ENCODE assay signal across 28 cellular contexts in genomic region chr12:131443019-131444000, GRCh38.
"Had no signal": no experiment of that assay in that cellular context is flagged by ENCODE, and none has a peak within 500 bp of the region (broad histone marks: within the 10 kb centered on the region; RNA-seq: fewer than 3 reads in every experiment).

No MANE protein-coding gene starts in this region.

- DNase-seq: caudate nucleus; cerebellar nuclear complex; cortex of kidney; effector CD4-positive, alpha-beta T cell; foreskin fibroblast; gastrocnemius medialis; left cardiac atrium; left ventricle myocardium inferior; mesenchymal stem cell; midbrain; naive thymus-derived CD8-positive, alpha-beta T cell; nephron progenitor cell; occipital lobe; pancreas; retina; right lobe of liver; small intestine; stimulated activated CD4-positive, alpha-beta T cell treated with anti-CD3 and anti-CD28 coated beads, Interleukin-12 subunit alpha, Interleukin-12 subunit beta, amount 100 ng/mL, for 4 hours; stimulated activated CD4-positive, alpha-beta T cell treated with anti-CD3 and anti-CD28 coated beads, Interleukin-1b, Interleukin-23, amount 100 ng/mL, for 48 hours; stimulated activated CD4-positive, alpha-beta T cell treated with anti-CD3 and anti-CD28 coated beads, Interleukin-4, amount 100 ng/mL, for 1 hour; stimulated activated CD8-positive, alpha-beta memory T cell treated with anti-CD3 and anti-CD28 coated beads, Interleukin-4, amount 100 ng/mL, for 48 hours; stimulated activated naive CD4-positive, alpha-beta T cell; stimulated activated naive CD8-positive, alpha-beta T cell treated with anti-CD3 and anti-CD28 coated beads, Interleukin-15, amount 100 ng/mL, for 72 hours; tibial artery had no signal

- H3K27ac ChIP-seq: epithelial cell of prostate, gastrocnemius medialis, hepatocyte, left ventricle myocardium inferior, pancreas, right lobe of liver, tibial artery had no signal

- H3K27me3 ChIP-seq: gastrocnemius medialis, pancreas, right lobe of liver had no signal

- H3K36me3 Mint-ChIP-seq: naive thymus-derived CD8-positive, alpha-beta T cell; type B pancreatic cell had no signal

- H3K27me3 Mint-ChIP-seq: stimulated activated naive CD8-positive, alpha-beta T cell treated with anti-CD3 and anti-CD28 coated beads, Interleukin-15, amount 100 ng/mL, for 72 hours had no signal

- ATAC-seq: esophagus mucosa; gastrocnemius medialis; naive thymus-derived CD8-positive, alpha-beta T cell; pancreas had no signal

- H3K27ac Mint-ChIP-seq: naive thymus-derived CD8-positive, alpha-beta T cell; nephron progenitor cell; stimulated activated naive CD8-positive, alpha-beta T cell treated with anti-CD3 and anti-CD28 coated beads, Interleukin-15, amount 100 ng/mL, for 72 hours; type B pancreatic cell had no signal

- H3K9me3 ChIP-seq: gastrocnemius medialis, pancreas, right lobe of liver had no signal

- H3K4me1 ChIP-seq: gastrocnemius medialis, left ventricle myocardium inferior, pancreas, right lobe of liver, tibial artery had no signal

- H3K9me3 Mint-ChIP-seq: nephron progenitor cell; stimulated activated naive CD8-positive, alpha-beta T cell treated with anti-CD3 and anti-CD28 coated beads, Interleukin-15, amount 100 ng/mL, for 72 hours; type B pancreatic cell had no signal

- H3K4me3 ChIP-seq: gastrocnemius medialis, hepatocyte, left ventricle myocardium inferior, pancreas, right lobe of liver, tibial artery had no signal

- H3K4me1 Mint-ChIP-seq: naive thymus-derived CD8-positive, alpha-beta T cell; stimulated activated naive CD8-positive, alpha-beta T cell treated with anti-CD3 and anti-CD28 coated beads, Interleukin-15, amount 100 ng/mL, for 72 hours had no signal

- H3K36me3 ChIP-seq: gastrocnemius medialis, left ventricle myocardium inferior, pancreas, right lobe of liver, tibial artery had no signal

- H3K4me3 Mint-ChIP-seq: naive thymus-derived CD8-positive, alpha-beta T cell; nephron progenitor cell; stimulated activated naive CD8-positive, alpha-beta T cell treated with anti-CD3 and anti-CD28 coated beads, Interleukin-15, amount 100 ng/mL, for 72 hours; type B pancreatic cell had no signal
